In genomic region chr6:131914967-131915751, GRCh38 we compare ENCODE assay signal across 9 cellular contexts. TPM values are rescaled to one million over a fixed set of nuclear protein-coding genes. Genes with fewer than 3 reads are reported as not detected.
DNase-seq lines count a peak whose midpoint lies in the region; ATAC-seq and TF ChIP-seq lines count a peak whose summit lies in the region.
"Had no signal": no experiment of that assay in that cellular context is flagged by ENCODE, and none has a peak within 500 bp of the region (broad histone marks: within the 10 kb centered on the region; RNA-seq: fewer than 3 reads in every experiment).

No MANE protein-coding gene starts in this region.

- peaks cover 0 to 12% (median 6%) of the 10 kb centered on the region in 7 donors for H3K4me1 Mint-ChIP-seq in naive thymus-derived CD4-positive, alpha-beta T cell
- peaks cover 18% of the 10 kb centered on the region for H3K4me1 Mint-ChIP-seq in stimulated activated naive CD8-positive, alpha-beta T cell treated with anti-CD3 and anti-CD28 coated beads, Interleukin-15, amount 100 ng/mL, for 72 hours

- no peaks in the 10 kb centered on the region for H3K36me3 ChIP-seq in naive thymus-derived CD4-positive, alpha-beta T cell (ENCODE audit: control insufficient read depth in 2 of 3, insufficient read depth in 3 of 3, low read length in 3 of 3)

- H3K27me3 Mint-ChIP-seq in naive thymus-derived CD4-positive, alpha-beta T cell = peaks cover 32 to 70% (median 58%) of the 10 kb centered on the region in 5 donors
- H3K27me3 Mint-ChIP-seq in stimulated activated naive CD8-positive, alpha-beta T cell treated with anti-CD3 and anti-CD28 coated beads, Interleukin-15, amount 100 ng/mL, for 72 hours = peaks cover 69% of the 10 kb centered on the region

- peak; percentile 81 for ATAC-seq in GM18873 (IDR thresholded peaks at IDR 0.05; ENCODE audit: low FRiP score, unreplicated experiment)
- peak; percentile 81 for ATAC-seq in HG03139 (IDR thresholded peaks at IDR 0.05; ENCODE audit: unreplicated experiment)
- ATAC-seq in naive thymus-derived CD4-positive, alpha-beta T cell = peak; percentile 70
- ATAC-seq in stimulated activated naive CD8-positive, alpha-beta T cell treated with anti-CD3 and anti-CD28 coated beads, Interleukin-15, amount 100 ng/mL, for 72 hours = peak; percentile 66

- CTCF ChIA-PET in naive thymus-derived CD4-positive, alpha-beta T cell (lab: Charles Lee) = interaction anchor here (1.2 to 1.3 kb wide), 4 partner anchors 10 to 365 kb away, joined by 3 to 6 read pairs (median 4); no protein-coding TSS in a partner anchor

- peaks cover 0 to 4% of the 10 kb centered on the region in 2 donors for H3K27me3 ChIP-seq in naive thymus-derived CD4-positive, alpha-beta T cell (ENCODE audit: control insufficient read depth in 2 of 2, insufficient read depth in 2 of 2, low read length in 2 of 2)

- H3K9me3 ChIP-seq in naive thymus-derived CD4-positive, alpha-beta T cell (ENCODE audit: control insufficient read depth in 2 of 3, low read length in 3 of 3) = no peaks in the 10 kb centered on the region

- H3K36me3 Mint-ChIP-seq in naive thymus-derived CD4-positive, alpha-beta T cell = no peaks in the 10 kb centered on the region

- TF ChIP-seq POLR2A in erythroblast (IDR thresholded peaks at IDR 0.05; ENCODE audit: low read length) = no peak

- H3K27ac Mint-ChIP-seq in naive thymus-derived CD4-positive, alpha-beta T cell = no peak overlapping the region
- no peak overlapping the region for H3K27ac Mint-ChIP-seq in stimulated activated naive CD8-positive, alpha-beta T cell treated with anti-CD3 and anti-CD28 coated beads, Interleukin-15, amount 100 ng/mL, for 72 hours

- H3K4me1 ChIP-seq in naive thymus-derived CD4-positive, alpha-beta T cell (ENCODE audit: control insufficient read depth in 2 of 2, insufficient read depth in 2 of 2, low read length in 2 of 2) = no peaks in the 10 kb centered on the region

- no peak overlapping the region for H3K4me3 Mint-ChIP-seq in naive thymus-derived CD4-positive, alpha-beta T cell
- H3K4me3 Mint-ChIP-seq in stimulated activated naive CD8-positive, alpha-beta T cell treated with anti-CD3 and anti-CD28 coated beads, Interleukin-15, amount 100 ng/mL, for 72 hours = no peak overlapping the region

- H3K9me3 Mint-ChIP-seq in naive thymus-derived CD4-positive, alpha-beta T cell = peaks cover 0 to 4% (median 0%) of the 10 kb centered on the region in 11 donors
- H3K9me3 Mint-ChIP-seq in stimulated activated naive CD8-positive, alpha-beta T cell treated with anti-CD3 and anti-CD28 coated beads, Interleukin-15, amount 100 ng/mL, for 72 hours = peaks cover 0 to 7% of the 10 kb centered on the region in 2 donors

- H3K27ac ChIP-seq in naive thymus-derived CD4-positive, alpha-beta T cell (ENCODE audit: low read depth, low read length) = no peak overlapping the region

- H3K4me3 ChIP-seq in naive thymus-derived CD4-positive, alpha-beta T cell (ENCODE audit: low read length) = no peak overlapping the region

- POLR2A ChIA-PET in naive thymus-derived CD4-positive, alpha-beta T cell (lab: Charles Lee) = no interaction called here

- intact Hi-C loops in naive thymus-derived CD4-positive, alpha-beta T cell (cut with micrococcal nuclease) = loop anchor here (1.0 kb wide), 2 partner anchors 303 to 569 kb away; no protein-coding TSS in a partner anchor

- DNase-seq in CD1c-positive myeloid dendritic cell (ENCODE audit: extremely low spot score) (peak; percentile 56), NCI-H748 (lab: John Stamatoyannopoulos, UW; ENCODE audit: unreplicated experiment) (peak; percentile 53), erythroblast (lab: John Stamatoyannopoulos, UW) (peak; percentile 64 to 77)
- DNase-seq in activated CD8-positive, alpha-beta memory T cell treated with anti-CD3 and anti-CD28 coated beads for 24 hours = peak; percentile 69
- peak in 7 of 9 donors; percentile 12 to 43 (median 27) for DNase-seq in naive thymus-derived CD4-positive, alpha-beta T cell
- peak; percentile 36 to 47 for DNase-seq in stimulated activated naive CD8-positive, alpha-beta T cell treated with anti-CD3 and anti-CD28 coated beads, Interleukin-15, amount 100 ng/mL, for 72 hours

RNA-seq across cellular contexts. Expression of gene CCN2, which starts 36.0 kb away (rescaled TPM):
- total RNA-seq in naive thymus-derived CD4-positive, alpha-beta T cell = not detected
- polyA plus RNA-seq in naive thymus-derived CD4-positive, alpha-beta T cell = not detected
- total RNA-seq: T-helper 1 cell treated with Interleukin-12 subunit alpha and Interleukin-12 subunit beta and Interleukin-4 antibody, amounts not matched to agents 30 ng/mL and 1 ng/mL, for 36 hours had no signal
